31 cellular contexts compared by ENCODE assay signal in the genomic region with DNA sequence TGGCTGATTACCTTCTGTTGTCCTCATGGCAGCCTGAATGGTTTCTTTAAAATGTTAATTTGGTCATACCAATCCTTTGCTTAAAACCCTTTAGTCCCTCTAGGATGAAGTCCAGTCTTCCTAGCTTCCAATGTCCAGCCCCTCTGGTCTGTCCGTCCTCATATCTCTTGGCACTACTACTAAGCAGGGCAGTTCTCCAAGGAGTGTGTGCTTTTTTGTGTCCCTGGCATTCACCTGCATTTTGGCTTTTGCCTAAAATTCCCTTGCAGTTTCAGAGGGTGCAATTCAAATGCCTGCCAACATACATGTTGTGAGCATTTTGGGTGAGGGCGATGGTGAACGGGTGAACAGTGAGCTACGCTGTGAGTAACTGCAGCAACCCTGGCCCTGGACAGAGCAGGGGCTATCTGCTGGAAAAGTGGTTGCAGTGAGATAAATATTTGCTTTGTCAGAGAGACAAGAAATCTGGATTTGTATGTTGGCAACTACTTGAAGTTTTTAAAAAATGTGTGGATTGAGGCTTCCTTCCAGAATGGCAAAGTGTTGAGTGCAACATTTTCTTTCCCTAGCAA. TPM values are rescaled to one million over a fixed set of nuclear protein-coding genes. Genes with fewer than 3 reads are reported as not detected.
"Had no signal": no experiment of that assay in that cellular context is flagged by ENCODE, and none has a peak within 500 bp of the region (broad histone marks: within the 10 kb centered on the region; RNA-seq: fewer than 3 reads in every experiment).

No MANE protein-coding gene starts in this region.

- H3K36me3 ChIP-seq: adrenal gland, brain microvascular endothelial cell, esophagus muscularis mucosa, gastrocnemius medialis had no signal

- ATAC-seq: activated CD4-positive, alpha-beta T cell treated with anti-CD3 and anti-CD28 coated beads for 36 hours; activated CD8-positive, alpha-beta memory T cell treated with anti-CD3 and anti-CD28 coated beads, Interleukin-2, amount 10 ng/mL, durations not matched to agents 7 days and 5 days; activated CD8-positive, alpha-beta T cell treated with anti-CD3 and anti-CD28 coated beads, Interleukin-2, amount 10 ng/mL, durations not matched to agents 7 days and 5 days; activated naive CD8-positive, alpha-beta T cell treated with anti-CD3 and anti-CD28 coated beads, Interleukin-2, amount 50 U/mL, for 24 hours; effector memory CD8-positive, alpha-beta T cell; foreskin keratinocyte; gastrocnemius medialis; T-helper 17 cell had no signal

- H3K4me3 ChIP-seq: adrenal gland, coronary artery, dorsolateral prefrontal cortex, esophagus muscularis mucosa, gastrocnemius medialis had no signal

- H3K9me3 ChIP-seq: esophagus muscularis mucosa, gastrocnemius medialis had no signal

- H3K27me3 ChIP-seq: adrenal gland, brain microvascular endothelial cell, dorsolateral prefrontal cortex, esophagus muscularis mucosa, gastrocnemius medialis had no signal

- DNase-seq: activated CD4-positive, alpha-beta memory T cell treated with anti-CD3 and anti-CD28 coated beads for 36 hours; activated CD4-positive, alpha-beta T cell treated with anti-CD3 and anti-CD28 coated beads for 36 hours; activated CD4-positive, alpha-beta T cell treated with anti-CD3 and anti-CD28 coated beads, Interleukin-2, amount 10 ng/mL, durations not matched to agents 24 days and 14 days; activated CD4-positive, CD25-positive, alpha-beta regulatory T cell; activated CD4-positive, CD25-positive, alpha-beta regulatory T cell treated with anti-CD3 and anti-CD28 coated beads, Interleukin-2, amount 50 U/mL, for 72 hours; activated CD8-positive, alpha-beta memory T cell treated with anti-CD3 and anti-CD28 coated beads, Interleukin-2, amount 10 ng/mL, durations not matched to agents 7 days and 5 days; activated CD8-positive, alpha-beta memory T cell treated with anti-CD3 and anti-CD28 coated beads, Interleukin-2, amount 50 U/mL, for 4 hours; activated CD8-positive, alpha-beta T cell treated with anti-CD3 and anti-CD28 coated beads, Interleukin-2, amount 10 ng/mL, durations not matched to agents 7 days and 5 days; activated effector memory CD4-positive, alpha-beta T cell treated with anti-CD3 and anti-CD28 coated beads, Interleukin-2, amount 50 U/mL, for 16 hours; activated naive CD4-positive, alpha-beta T cell treated with anti-CD3 and anti-CD28 coated beads for 36 hours; activated naive CD8-positive, alpha-beta T cell treated with anti-CD3 and anti-CD28 coated beads for 36 hours; activated naive CD8-positive, alpha-beta T cell treated with anti-CD3 and anti-CD28 coated beads, Interleukin-2, amount 50 U/mL, for 24 hours; activated T-cell treated with anti-CD3 and anti-CD28 coated beads, Interleukin-2, amount 50 U/mL, for 1 hour; activated T-cell treated with anti-CD3 and anti-CD28 coated beads, Interleukin-2, amount 50 U/mL, for 48 hours; adrenal gland; amygdala; brain microvascular endothelial cell; dorsolateral prefrontal cortex; effector CD4-positive, alpha-beta T cell; effector memory CD8-positive, alpha-beta T cell; erythroblast; foreskin keratinocyte; gastrocnemius medialis; glutamatergic neuron; SW 1271; T-helper 1 cell; T-helper 17 cell; T1000 had no signal

- H3K4me1 ChIP-seq: adrenal gland, esophagus muscularis mucosa, foreskin keratinocyte, gastrocnemius medialis had no signal

- H3K27ac ChIP-seq: adrenal gland, brain microvascular endothelial cell, coronary artery, dorsolateral prefrontal cortex, esophagus muscularis mucosa, foreskin keratinocyte, gastrocnemius medialis had no signal

RNA-seq across cellular contexts. Expression of gene GALNT8, which starts 14.5 kb away (rescaled TPM):
- total RNA-seq: bronchial epithelial cell, foreskin keratinocyte had no signal
- polyA plus RNA-seq: foreskin keratinocyte had no signal
